8 cellular contexts compared by ENCODE assay signal in the genomic region with DNA sequence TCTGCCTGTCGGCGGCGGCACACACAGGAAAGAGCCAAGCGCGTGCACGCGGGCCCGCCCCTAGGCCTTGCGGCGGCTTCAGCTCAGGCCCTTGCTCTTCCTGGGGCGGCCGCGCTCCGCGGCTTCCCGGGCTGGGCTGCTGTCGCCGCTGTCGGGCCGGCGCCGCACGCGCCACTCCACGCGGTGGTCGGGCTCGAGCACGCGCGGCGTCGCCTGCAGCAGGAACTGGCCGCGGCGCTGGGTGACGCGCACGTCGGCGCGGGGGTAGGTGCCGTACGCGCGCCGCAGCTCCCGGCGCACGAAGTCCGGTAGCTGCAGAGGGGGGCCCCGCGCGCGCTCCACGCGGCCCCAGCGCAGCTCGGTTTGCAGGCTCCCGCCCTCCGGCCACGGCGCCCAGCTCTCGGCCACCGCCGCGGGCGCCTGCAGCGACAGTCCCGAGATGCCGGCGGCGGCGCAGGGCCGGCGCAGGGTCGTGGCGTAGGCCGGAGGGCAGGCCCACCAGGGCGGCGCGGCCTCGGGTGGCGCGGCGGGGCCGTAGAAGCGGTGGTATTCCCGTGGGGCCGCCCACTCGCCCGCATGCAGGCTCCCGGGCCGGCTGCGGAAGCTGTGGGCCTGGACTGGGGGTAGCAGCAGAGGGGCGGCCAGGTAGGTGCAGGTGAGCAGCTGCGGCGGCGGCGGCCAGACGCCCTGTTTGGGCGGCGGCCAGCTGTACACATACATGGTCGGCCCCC. TPM values are rescaled to one million over a fixed set of nuclear protein-coding genes. Genes with fewer than 3 reads are reported as not detected.
DNase-seq lines count a peak whose midpoint lies in the region; ATAC-seq and TF ChIP-seq lines count a peak whose summit lies in the region.

No MANE protein-coding gene starts in this region.

- H3K4me1 Mint-ChIP-seq in progenitor cell of endocrine pancreas (ENCODE audit: low read depth): peaks cover 27% of the 10 kb centered on the region

- peak; percentile 71 for ATAC-seq in HG02588 (IDR thresholded peaks at IDR 0.05; ENCODE audit: unreplicated experiment)

- no peaks in the 10 kb centered on the region for H3K27me3 ChIP-seq in adipocyte (replicated peaks; ENCODE audit: control insufficient read depth, insufficient read depth, low read length)
- H3K27me3 ChIP-seq in left ventricle myocardium inferior (ENCODE audit: low read depth): no peaks in the 10 kb centered on the region

- H3K27me3 Mint-ChIP-seq in progenitor cell of endocrine pancreas: no peaks in the 10 kb centered on the region

- peak overlapping the region; percentile 89 for H3K9ac ChIP-seq in adipocyte (ENCODE audit: low read length)

- no peak for TF ChIP-seq CTCF in GM12865 (IDR thresholded peaks at IDR 0.05; ENCODE audit: insufficient read depth, low read depth, low read length, missing control alignments)
- no peak for TF ChIP-seq CTCF in left ventricle myocardium inferior (IDR thresholded peaks at IDR 0.05; ENCODE audit: borderline replicate concordance)
- TF ChIP-seq CTCF in progenitor cell of endocrine pancreas (IDR thresholded peaks at IDR 0.05; ENCODE audit: unreplicated experiment): no peak

- peak overlapping the region; percentile 91 for H3K27ac Mint-ChIP-seq in progenitor cell of endocrine pancreas

- H3K9me3 ChIP-seq in adipocyte (ENCODE audit: control insufficient read depth, low read length): no peaks in the 10 kb centered on the region
- H3K9me3 ChIP-seq in left ventricle myocardium inferior (replicated peaks): no peaks in the 10 kb centered on the region

- peak overlapping the region; percentile 92 for H3K27ac ChIP-seq in left ventricle myocardium inferior (replicated peaks)

- intact Hi-C loops in left ventricle myocardium inferior (cut with micrococcal nuclease): no loop called here

- peaks cover 5% of the 10 kb centered on the region for H3K36me3 Mint-ChIP-seq in progenitor cell of endocrine pancreas (ENCODE audit: insufficient read depth)

- H3K36me3 ChIP-seq in adipocyte (ENCODE audit: control insufficient read depth, insufficient read depth, low read length, severe bottlenecking) (no peaks in the 10 kb centered on the region), left ventricle myocardium inferior (no peaks in the 10 kb centered on the region)

- H3K4me1 ChIP-seq in adipocyte (ENCODE audit: control insufficient read depth, insufficient read depth, low read length) (peaks cover 26% of the 10 kb centered on the region), left ventricle myocardium inferior (peaks cover 28% of the 10 kb centered on the region)

- H3K4me3 Mint-ChIP-seq in progenitor cell of endocrine pancreas (ENCODE audit: low read depth): peak overlapping the region; percentile 90

- H3K9me3 Mint-ChIP-seq in progenitor cell of endocrine pancreas (ENCODE audit: low read depth): no peaks in the 10 kb centered on the region

- H3K4me3 ChIP-seq in GM12865 (ENCODE audit: low read depth, low read length) (peak overlapping the region; percentile 95), adipocyte (ENCODE audit: low read length) (peak overlapping the region; percentile 93), left ventricle myocardium inferior (peak overlapping the region; percentile 84)

- DNase-seq in GM12865 (ENCODE audit: low read depth) (peak; percentile 97), NCI-H1092 (lab: John Stamatoyannopoulos, UW) (peak; percentile 60), T follicular helper cell (ENCODE audit: low read depth) (peak; percentile 79), adipocyte (ENCODE audit: low read depth) (peak; percentile 87), left ventricle myocardium inferior (peak; percentile 87), progenitor cell of endocrine pancreas (ENCODE audit: low spot score, unreplicated experiment) (peak; percentile 67), ureter (ENCODE audit: low spot score) (peak; percentile 87)

RNA-seq across cellular contexts. Expression of a gene that starts 0.8 kb away (rescaled TPM):
- not detected for total RNA-seq in left ventricle myocardium inferior
- 0.73 and 0.77 TPM in 2 replicates for total RNA-seq in progenitor cell of endocrine pancreas
- total RNA-seq in ureter: 1.5 TPM

RNA-seq across cellular contexts. Expression of a gene that starts 18.2 kb away (rescaled TPM):
- 72.3 TPM for total RNA-seq in left ventricle myocardium inferior
- total RNA-seq in progenitor cell of endocrine pancreas: 69.9 and 70.5 TPM in 2 replicates
- total RNA-seq in ureter: 51.9 TPM

RNA-seq across cellular contexts. Expression of a gene that starts 29.9 kb away (rescaled TPM):
- total RNA-seq in left ventricle myocardium inferior: 12.3 TPM
- total RNA-seq in progenitor cell of endocrine pancreas: 14.0 and 14.9 TPM in 2 replicates
- total RNA-seq in ureter: 8.7 TPM

RNA-seq across cellular contexts. Expression of a gene that starts 32.0 kb away (rescaled TPM):
- total RNA-seq in left ventricle myocardium inferior (0.93 TPM), progenitor cell of endocrine pancreas (8.9 and 10.7 TPM in 2 replicates), ureter (5.1 TPM)

RNA-seq across cellular contexts. Expression of a gene that starts 52.0 kb away (rescaled TPM):
- total RNA-seq in left ventricle myocardium inferior: 103 TPM
- total RNA-seq in progenitor cell of endocrine pancreas: 87.2 and 104 TPM in 2 replicates
- total RNA-seq in ureter: 87.1 TPM

Comparison
In these comparisons a context has a peak if more than half of its experiments do, and no peak if none do; other contexts are left out.
1. Peak in every context shown above with its lines: DNase-seq, ATAC-seq, H3K4me3 ChIP-seq and H3K27ac ChIP-seq.